ENCODE assay signal across 31 cellular contexts in genomic region chr5:142411103-142411502, GRCh38.
DNase-seq lines count a peak whose midpoint lies in the region; ATAC-seq and TF ChIP-seq lines count a peak whose summit lies in the region.
"Had no signal": no experiment of that assay in that cellular context is flagged by ENCODE, and none has a peak within 500 bp of the region (broad histone marks: within the 10 kb centered on the region; RNA-seq: fewer than 3 reads in every experiment).

No MANE protein-coding gene starts in this region.

- CTCF ChIA-PET in HEK293 (lab: Yijun Ruan, JAX): no interaction called here
- CTCF ChIA-PET in activated CD4-positive, alpha-beta T cell treated with anti-CD3 and anti-CD28 coated beads for 36 hours (lab: Charles Lee): no interaction called here

- intact Hi-C loops in activated CD4-positive, alpha-beta T cell treated with anti-CD3 and anti-CD28 coated beads for 36 hours (cut with DNase I, micrococcal nuclease): no loop called here

- H3K36me3 ChIP-seq in HEK293 (ENCODE audit: control insufficient read depth in 2 of 2, insufficient read depth in 1 of 2, low read length in 2 of 2) (no peaks in the 10 kb centered on the region), WERI-Rb-1 (no peaks in the 10 kb centered on the region)
- H3K36me3 ChIP-seq in effector memory CD4-positive, alpha-beta T cell (ENCODE audit: control insufficient read depth, insufficient read depth, low read length): no peaks in the 10 kb centered on the region
- H3K36me3 ChIP-seq: BE2C; BLaER1; BLaER1 treated with 17β-estradiol and CSF1 and Interleukin-3, amounts not matched to agents 10 nM and 100 nM had no signal

- H3K4me3 ChIP-seq in HEK293 (ENCODE audit: low read depth, low read length): no peak overlapping the region
- H3K4me3 ChIP-seq in WERI-Rb-1 (ENCODE audit: low read depth, low read length): no peak overlapping the region
- H3K4me3 ChIP-seq in effector memory CD4-positive, alpha-beta T cell (ENCODE audit: insufficient read depth, low read depth, low read length, poor library complexity, severe bottlenecking): no peak overlapping the region
- H3K4me3 ChIP-seq: A549; BLaER1; BLaER1 treated with 17β-estradiol and CSF1 and Interleukin-3, amounts not matched to agents 10 nM and 100 nM had no signal

- no peaks in the 10 kb centered on the region for H3K27me3 Mint-ChIP-seq in activated CD4-positive, alpha-beta T cell treated with anti-CD3 and anti-CD28 coated beads for 36 hours
- H3K27me3 Mint-ChIP-seq: CD4-positive, alpha-beta memory T cell; CD4-positive, alpha-beta T cell had no signal

- POLR2A ChIA-PET in HEK293 (lab: Yijun Ruan, JAX): no interaction called here
- POLR2A ChIA-PET in activated CD4-positive, alpha-beta T cell treated with anti-CD3 and anti-CD28 coated beads for 36 hours (lab: Charles Lee): no interaction called here

- H3K9me3 Mint-ChIP-seq in activated CD4-positive, alpha-beta T cell treated with anti-CD3 and anti-CD28 coated beads for 36 hours (ENCODE audit: low read depth): no peaks in the 10 kb centered on the region
- H3K9me3 Mint-ChIP-seq: CD14-positive monocyte; CD4-positive, alpha-beta T cell; CD8-positive, alpha-beta memory T cell; CD8-positive, alpha-beta T cell had no signal

- no peak for DNase-seq in WERI-Rb-1
- DNase-seq in effector memory CD4-positive, alpha-beta T cell: no peak
- DNase-seq in activated CD4-positive, alpha-beta T cell treated with anti-CD3 and anti-CD28 coated beads for 36 hours: no peak
- DNase-seq: 8988T; ACHN; AML-193; BE2C; C1 segment of cervical spinal cord; Caco-2; Calu3; CD4-positive, alpha-beta memory T cell; CD4-positive, alpha-beta T cell; CD4-positive, CD25-positive, alpha-beta regulatory T cell; CD8-positive, alpha-beta memory T cell; CD8-positive, alpha-beta T cell; COR-L47; DMS 273 treated with DMSO at 0.1 percent for 48 hours; DMS153; DMS53; DMS79; DMS79 treated with DMSO at 0.1 percent for 48 hours; DND-41; EL had no signal

- no peaks in the 10 kb centered on the region for H3K36me3 Mint-ChIP-seq in activated CD4-positive, alpha-beta T cell treated with anti-CD3 and anti-CD28 coated beads for 36 hours (ENCODE audit: low read depth)
- H3K36me3 Mint-ChIP-seq: CD14-positive monocyte; CD4-positive, alpha-beta memory T cell; CD4-positive, CD25-positive, alpha-beta regulatory T cell; CD8-positive, alpha-beta memory T cell; CD8-positive, alpha-beta T cell had no signal

- H3K4me3 Mint-ChIP-seq in activated CD4-positive, alpha-beta T cell treated with anti-CD3 and anti-CD28 coated beads for 36 hours: no peak overlapping the region
- H3K4me3 Mint-ChIP-seq: B cell; CD14-positive monocyte; CD4-positive, alpha-beta memory T cell; CD4-positive, alpha-beta T cell; CD4-positive, CD25-positive, alpha-beta regulatory T cell; CD8-positive, alpha-beta memory T cell; CD8-positive, alpha-beta T cell had no signal

- TF ChIP-seq CTCF in HEK293 (tag by site-specific recombination; IDR thresholded peaks at IDR 0.05) (no peak), WERI-Rb-1 (IDR thresholded peaks at IDR 0.05; ENCODE audit: low read depth, low read length) (no peak)

- H3K4me1 Mint-ChIP-seq in activated CD4-positive, alpha-beta T cell treated with anti-CD3 and anti-CD28 coated beads for 36 hours: no peaks in the 10 kb centered on the region
- H3K4me1 Mint-ChIP-seq: B cell; CD14-positive monocyte; CD8-positive, alpha-beta memory T cell had no signal

- H3K27ac Mint-ChIP-seq in activated CD4-positive, alpha-beta T cell treated with anti-CD3 and anti-CD28 coated beads for 36 hours: no peak overlapping the region
- H3K27ac Mint-ChIP-seq: B cell; CD14-positive monocyte; CD4-positive, alpha-beta T cell; CD4-positive, CD25-positive, alpha-beta regulatory T cell; CD8-positive, alpha-beta memory T cell; CD8-positive, alpha-beta T cell had no signal

- H3K27ac ChIP-seq in HEK293 (ENCODE audit: extremely low read depth, low read depth, low read length): no peak overlapping the region
- peak overlapping the region; percentile 91 for H3K27ac ChIP-seq in WERI-Rb-1
- H3K27ac ChIP-seq in effector memory CD4-positive, alpha-beta T cell (ENCODE audit: insufficient read depth, low read length, poor library complexity, severe bottlenecking): no peak overlapping the region
- H3K27ac ChIP-seq: 22Rv1; A549; BLaER1; BLaER1 treated with 17β-estradiol and CSF1 and Interleukin-3, amounts not matched to agents 10 nM and 100 nM; C4-2B had no signal

- no peaks in the 10 kb centered on the region for H3K27me3 ChIP-seq in WERI-Rb-1 (ENCODE audit: insufficient read depth, low read depth, severe bottlenecking)
- no peaks in the 10 kb centered on the region for H3K27me3 ChIP-seq in effector memory CD4-positive, alpha-beta T cell (replicated peaks; ENCODE audit: control insufficient read depth, insufficient read depth, low read length, poor library complexity, severe bottlenecking)
- H3K27me3 ChIP-seq: BE2C, BLaER1 had no signal

- ATAC-seq in activated CD4-positive, alpha-beta T cell treated with anti-CD3 and anti-CD28 coated beads for 36 hours: no peak
- ATAC-seq: A549; CD8-positive, alpha-beta T cell had no signal

- no peaks in the 10 kb centered on the region for H3K9me3 ChIP-seq in HEK293 (ENCODE audit: control insufficient read depth, insufficient read depth, low read depth, low read length)
- H3K9me3 ChIP-seq in WERI-Rb-1 (ENCODE audit: severe bottlenecking): peaks cover 5% of the 10 kb centered on the region
- H3K9me3 ChIP-seq in effector memory CD4-positive, alpha-beta T cell (ENCODE audit: control insufficient read depth, low read length): no peaks in the 10 kb centered on the region
- H3K9me3 ChIP-seq: A549, BE2C, BLaER1, Caco-2 had no signal

- H3K4me1 ChIP-seq in HEK293 (ENCODE audit: control insufficient read depth, insufficient read depth, low read length): no peaks in the 10 kb centered on the region
- no peaks in the 10 kb centered on the region for H3K4me1 ChIP-seq in effector memory CD4-positive, alpha-beta T cell (ENCODE audit: control insufficient read depth, insufficient read depth, low read length, poor library complexity, severe bottlenecking)
- H3K4me1 ChIP-seq: A549, BE2C, Caco-2 had no signal

TF ChIP-seq in HEK293, 187 proteins besides CTCF, POLR2A, EP300 and RAD21:
- peak; percentile 98 for TF ChIP-seq ZNF529 (tag by site-specific recombination; IDR thresholded peaks at IDR 0.05; ENCODE audit: insufficient replicate concordance)
- no peak for TF ChIP-seq ZBTB8A (tag by site-specific recombination; IDR thresholded peaks at IDR 0.05)
